ENCODE assay signal across 30 cellular contexts in the genomic region with DNA sequence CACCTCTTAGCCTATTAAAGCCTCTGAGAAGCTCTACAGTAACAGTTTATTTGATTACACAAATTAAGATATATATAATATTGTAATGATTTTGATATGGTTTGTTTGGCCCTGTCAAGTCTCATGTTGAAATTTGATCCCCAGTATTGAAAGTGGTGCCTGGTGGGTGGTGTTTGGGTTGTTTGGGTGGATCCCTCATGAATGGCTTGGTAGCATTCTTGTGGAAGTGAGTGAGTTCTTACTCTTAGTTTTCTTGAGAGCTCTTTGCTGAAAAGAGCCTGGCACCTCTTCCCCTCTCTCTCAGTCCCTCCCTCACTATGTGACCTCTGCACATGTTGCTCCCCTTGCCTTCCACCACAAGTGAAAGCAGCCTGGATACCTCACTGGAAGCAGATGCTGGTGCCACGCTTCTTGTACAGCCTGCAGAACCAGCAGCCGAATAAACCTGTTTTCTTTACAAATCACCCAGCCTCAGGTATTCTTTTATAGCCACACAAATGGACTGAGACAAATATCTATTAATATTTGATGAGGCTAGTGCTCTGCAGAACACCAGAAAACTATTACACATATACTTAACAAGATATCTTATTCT. TPM values are rescaled to one million over a fixed set of nuclear protein-coding genes. Genes with fewer than 3 reads are reported as not detected.
"Had no signal": no experiment of that assay in that cellular context is flagged by ENCODE, and none has a peak within 500 bp of the region (broad histone marks: within the 10 kb centered on the region; RNA-seq: fewer than 3 reads in every experiment).

No MANE protein-coding gene starts in this region.

- H3K4me2 ChIP-seq: SK-N-SH had no signal

- H3K4me3 Mint-ChIP-seq: activated CD4-positive, alpha-beta memory T cell treated with anti-CD3 and anti-CD28 coated beads, Interleukin-2, amount 10 ng/mL, durations not matched to agents 7 days and 5 days; activated CD4-positive, alpha-beta T cell treated with anti-CD3 and anti-CD28 coated beads for 36 hours; activated naive CD4-positive, alpha-beta T cell treated with anti-CD3 and anti-CD28 coated beads, Interleukin-2, amount 10 ng/mL, durations not matched to agents 7 days and 5 days; activated naive CD8-positive, alpha-beta T cell treated with anti-CD3 and anti-CD28 coated beads for 36 hours; activated T-cell treated with anti-CD3 and anti-CD28 coated beads, Interleukin-2, amount 50 U/mL, for 72 hours; central memory CD8-positive, alpha-beta T cell; T-helper 17 cell had no signal

- H3K27me3 Mint-ChIP-seq: activated CD4-positive, alpha-beta memory T cell treated with anti-CD3 and anti-CD28 coated beads, Interleukin-2, amount 10 ng/mL, durations not matched to agents 7 days and 5 days; activated naive CD4-positive, alpha-beta T cell treated with anti-CD3 and anti-CD28 coated beads, Interleukin-2, amount 10 ng/mL, durations not matched to agents 7 days and 5 days; central memory CD8-positive, alpha-beta T cell had no signal

- H3K36me3 ChIP-seq: MG63, SJCRH30 had no signal

- H3K4me1 ChIP-seq: SJCRH30 had no signal

- H3K36me3 Mint-ChIP-seq: activated naive CD4-positive, alpha-beta T cell treated with anti-CD3 and anti-CD28 coated beads, Interleukin-2, amount 10 ng/mL, durations not matched to agents 7 days and 5 days; activated naive CD8-positive, alpha-beta T cell treated with anti-CD3 and anti-CD28 coated beads for 36 hours had no signal

- H3K9ac ChIP-seq: SK-N-SH had no signal

- H3K27ac ChIP-seq: RWPE1, SJCRH30 had no signal

- H3K27me3 ChIP-seq: MG63, SJCRH30 had no signal

- H3K9me3 Mint-ChIP-seq: activated CD4-positive, alpha-beta memory T cell treated with anti-CD3 and anti-CD28 coated beads, Interleukin-2, amount 10 ng/mL, durations not matched to agents 7 days and 5 days; activated naive CD4-positive, alpha-beta T cell treated with anti-CD3 and anti-CD28 coated beads, Interleukin-2, amount 10 ng/mL, durations not matched to agents 7 days and 5 days; activated naive CD8-positive, alpha-beta T cell treated with anti-CD3 and anti-CD28 coated beads for 36 hours; activated T-cell treated with anti-CD3 and anti-CD28 coated beads, Interleukin-2, amount 50 U/mL, for 72 hours; activated T-helper 2 cell treated with anti-CD3 and anti-CD28 coated beads, Interferon-gamma antibody, Interleukin-2, Interleukin-4, amounts not matched to agents 10 μg/mL and 5 μg/mL and 100 μg/mL, durations not matched to agents 14 hours and 24 hours and 36 hours; central memory CD8-positive, alpha-beta T cell had no signal

- H3K9me3 ChIP-seq: MG63, SJCRH30, SK-N-SH had no signal

- DNase-seq: activated CD4-positive, alpha-beta memory T cell treated with anti-CD3 and anti-CD28 coated beads, Interleukin-2, amount 10 ng/mL, durations not matched to agents 7 days and 5 days; activated CD4-positive, alpha-beta T cell treated with anti-CD3 and anti-CD28 coated beads for 36 hours; activated CD4-positive, alpha-beta T cell treated with anti-CD3 and anti-CD28 coated beads, Interleukin-2, amount 50 U/mL, for 1 hour; activated gamma-delta T cell treated with Interleukin-2 at 50 U/mL for 16 hours; activated naive CD4-positive, alpha-beta T cell treated with anti-CD3 and anti-CD28 coated beads, Interleukin-2, amount 10 ng/mL, durations not matched to agents 7 days and 5 days; activated naive CD8-positive, alpha-beta T cell treated with anti-CD3 and anti-CD28 coated beads for 36 hours; activated T-cell treated with anti-CD3 and anti-CD28 coated beads for 4 hours; activated T-cell treated with anti-CD3 and anti-CD28 coated beads, Interleukin-2, amount 50 U/mL, for 72 hours; aorta; MG63; MV-4-11; NCI-H1092 treated with DMSO at 0.1 percent for 48 hours; NCI-H1417 treated with DMSO at 0.1 percent for 48 hours; NCI-H1694; NCI-H2029; NCI-H2107; NCI-H510A treated with DMSO at 0.1 percent for 48 hours; NCI-H82; NK-92 treated with Interleukin-12 subunit alpha and Interleukin-12 subunit beta, amount 100 ng/mL, for 24 hours; OCI-M1; Right ventricle myocardium superior; SJCRH30; SK-N-SH; T-helper 17 cell; T-helper 9 cell had no signal

- H3K4me1 Mint-ChIP-seq: activated CD4-positive, alpha-beta memory T cell treated with anti-CD3 and anti-CD28 coated beads, Interleukin-2, amount 10 ng/mL, durations not matched to agents 7 days and 5 days; activated CD4-positive, alpha-beta T cell treated with anti-CD3 and anti-CD28 coated beads for 36 hours; activated naive CD4-positive, alpha-beta T cell treated with anti-CD3 and anti-CD28 coated beads, Interleukin-2, amount 10 ng/mL, durations not matched to agents 7 days and 5 days; activated naive CD8-positive, alpha-beta T cell treated with anti-CD3 and anti-CD28 coated beads for 36 hours; central memory CD8-positive, alpha-beta T cell; T-helper 17 cell had no signal

- H3K4me3 ChIP-seq: MG63, SJCRH30 had no signal

- ATAC-seq: activated CD4-positive, alpha-beta T cell treated with anti-CD3 and anti-CD28 coated beads for 36 hours; Panc1; T-helper 17 cell had no signal

RNA-seq across cellular contexts. Expression of a gene that starts 52.8 kb away (rescaled TPM):
- total RNA-seq: bronchial epithelial cell, Right ventricle myocardium superior had no signal
